ENCODE assay signal across 8 cellular contexts in the genomic region with DNA sequence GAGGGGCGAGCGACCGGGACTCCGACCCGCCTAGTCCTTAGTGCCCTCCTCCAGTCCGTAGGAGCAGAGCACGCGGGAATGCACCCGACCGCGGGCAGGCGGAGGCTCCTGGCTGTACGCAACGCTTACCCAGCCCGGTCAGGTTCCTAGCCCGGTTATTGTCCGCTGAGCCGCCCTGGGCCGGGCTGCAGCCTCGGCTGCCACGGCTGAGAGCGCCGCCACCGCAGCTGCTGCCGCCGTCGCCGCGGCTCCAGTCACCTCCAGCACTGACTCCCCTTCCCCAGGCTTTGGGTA. TPM values are rescaled to one million over a fixed set of nuclear protein-coding genes. Genes with fewer than 3 reads are reported as not detected.
DNase-seq lines count a peak whose midpoint lies in the region; ATAC-seq and TF ChIP-seq lines count a peak whose summit lies in the region.

A gene (minus strand): TSS at position 268 of the 294 bp plus-strand sequence. CDS start 12,422 bp downstream, outside the sequence.

- H2AFZ ChIP-seq in ACC112 (ENCODE audit: low read length, unreplicated experiment): peak within 1 kb of the TSS; percentile 60

- H3K27me3 ChIP-seq in ACC112 (ENCODE audit: insufficient read depth, low read length) (no peaks in the 10 kb centered on the region), foreskin keratinocyte (no peaks in the 10 kb centered on the region)

- no peak for DNase-seq in foreskin keratinocyte
- DNase-seq in sciatic nerve (ENCODE audit: low spot score): no peak
- DNase-seq in KG1 (lab: John Stamatoyannopoulos, UW): no peak
- no peak for DNase-seq in putamen (ENCODE audit: low spot score)

- intact Hi-C loops in sciatic nerve (cut with DNase I): no loop called here

- peaks cover 8% of the 10 kb centered on the region for H3K4me1 ChIP-seq in ACC112 (ENCODE audit: control insufficient read depth, insufficient read depth, low read length, unreplicated experiment)
- no peaks in the 10 kb centered on the region for H3K4me1 ChIP-seq in foreskin keratinocyte

- ATAC-seq in GM18873 (IDR thresholded peaks at IDR 0.05; ENCODE audit: low FRiP score, unreplicated experiment) (peak; percentile 26), HG03095 (IDR thresholded peaks at IDR 0.05; ENCODE audit: unreplicated experiment) (peak; percentile 43), foreskin keratinocyte (peak; percentile 71), sciatic nerve (peak; percentile 58)

- H3K36me3 ChIP-seq in ACC112 (ENCODE audit: insufficient read depth, low read length): no peaks in the 10 kb centered on the region

- TF ChIP-seq CTCF in VCaP (conservative IDR thresholded peaks at IDR 0.05): no peak
- TF ChIP-seq CTCF in foreskin keratinocyte (conservative IDR thresholded peaks at IDR 0.05): no peak

- H3K4me3 ChIP-seq in ACC112 (ENCODE audit: low read depth, low read length): peak within 1 kb of the TSS; percentile 91

- no peaks in the 10 kb centered on the region for H3K79me2 ChIP-seq in ACC112 (ENCODE audit: control insufficient read depth, insufficient read depth, low read length, unreplicated experiment)

- H3K27ac ChIP-seq in ACC112 (ENCODE audit: low read depth, low read length) (peak within 1 kb of the TSS; percentile 87), VCaP (peak within 1 kb of the TSS; percentile 83), foreskin keratinocyte (peak within 1 kb of the TSS; percentile 63)

RNA-seq across cellular contexts. Expression of the gene that starts here (rescaled TPM):
- total RNA-seq in foreskin keratinocyte (2.4 and 3.0 TPM in 2 replicates), sciatic nerve (6.8 TPM)
- polyA plus RNA-seq in foreskin keratinocyte: 0.48 and 0.66 TPM in 2 replicates
